19 cellular contexts compared by ENCODE assay signal in the genomic region with DNA sequence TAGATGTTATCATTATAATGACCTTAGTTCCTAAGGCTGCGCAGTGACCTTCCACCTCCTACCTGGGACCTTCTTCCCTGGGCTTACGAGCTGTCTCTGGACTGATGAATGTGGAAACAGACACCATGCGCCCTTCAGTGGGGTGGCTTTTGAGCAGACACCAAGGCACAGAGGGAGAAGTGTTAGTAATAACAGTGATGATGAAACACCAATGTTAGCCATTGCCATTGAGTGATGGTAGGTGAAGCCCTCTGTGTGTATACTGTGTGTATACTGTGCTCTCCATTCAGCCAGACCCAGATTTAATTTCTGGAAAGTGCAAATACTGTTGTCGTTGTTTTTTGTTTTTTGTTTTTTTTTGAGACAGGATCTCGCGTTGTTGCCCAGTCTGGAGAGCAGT. TPM values are rescaled to one million over a fixed set of nuclear protein-coding genes. Genes with fewer than 3 reads are reported as not detected.
DNase-seq lines count a peak whose midpoint lies in the region; ATAC-seq and TF ChIP-seq lines count a peak whose summit lies in the region.
"Had no signal": no experiment of that assay in that cellular context is flagged by ENCODE, and none has a peak within 500 bp of the region (broad histone marks: within the 10 kb centered on the region; RNA-seq: fewer than 3 reads in every experiment).

No MANE protein-coding gene starts in this region.

- no peak overlapping the region for H2AFZ ChIP-seq in OCI-LY7 (ENCODE audit: low read length)

- TF ChIP-seq CTCF in OCI-LY7 (conservative IDR thresholded peaks at IDR 0.05; ENCODE audit: low read length) (peak; percentile 42), heart right ventricle (IDR thresholded peaks at IDR 0.05) (no peak)

- CTCF ChIA-PET in activated naive CD4-positive, alpha-beta T cell treated with anti-CD3 and anti-CD28 coated beads for 36 hours (lab: Charles Lee) = interaction anchor here (0.6 kb wide), 1 partner anchor 364 kb away, joined by 3 read pairs; no protein-coding TSS in a partner anchor
- CTCF ChIA-PET in OCI-LY7 (lab: Charles Lee; ENCODE audit: unreplicated experiment) = no interaction called here

- peak overlapping the region; percentile 22 for H3K4me3 Mint-ChIP-seq in activated naive CD4-positive, alpha-beta T cell treated with anti-CD3 and anti-CD28 coated beads for 36 hours
- H3K4me3 Mint-ChIP-seq in activated naive CD8-positive, alpha-beta T cell treated with anti-CD3 and anti-CD28 coated beads, Interleukin-2, amount 10 ng/mL, durations not matched to agents 7 days and 5 days = peak overlapping the region; percentile 56
- H3K4me3 Mint-ChIP-seq in stimulated activated naive CD8-positive, alpha-beta T cell treated with anti-CD3 and anti-CD28 coated beads, Interleukin-15, Interleukin-2, amounts not matched to agents 100 ng/mL and 50 ng/mL, for 24 hours = peak overlapping the region; percentile 31
- H3K4me3 Mint-ChIP-seq: IgD-negative memory B cell, immature natural killer cell had no signal

- BruUV-seq in OCI-LY7 (replicated peaks; lab: Mats Ljungman, UMichigan) = no TSS peak

- DNase-seq in activated naive CD4-positive, alpha-beta T cell treated with anti-CD3 and anti-CD28 coated beads for 36 hours = peak; percentile 21
- no peak for DNase-seq in activated naive CD4-positive, alpha-beta T cell treated with anti-CD3 and anti-CD28 coated beads, Interleukin-2, amount 50 U/mL, for 16 hours
- DNase-seq in OCI-LY7 (ENCODE audit: low spot score) = no peak
- no peak for DNase-seq in activated naive CD8-positive, alpha-beta T cell treated with anti-CD3 and anti-CD28 coated beads, Interleukin-2, amount 10 ng/mL, durations not matched to agents 7 days and 5 days
- DNase-seq in heart right ventricle = no peak
- DNase-seq in Ammon's horn (ENCODE audit: low spot score) = no peak
- DNase-seq: activated gamma-delta T cell treated with Interleukin-2 at 50 U/mL for 16 hours, brain microvascular endothelial cell, cortex of kidney, DMS79 treated with DMSO at 0.1 percent for 48 hours, immature natural killer cell, left ventricle myocardium superior, NCI-H1930, NCI-H446 treated with DMSO at 0.1 percent for 48 hours, occipital lobe, spleen had no signal

- no peaks in the 10 kb centered on the region for H3K9me2 ChIP-seq in OCI-LY7 (ENCODE audit: insufficient read depth, low read length)

- peaks cover 78% of the 10 kb centered on the region for H3K4me1 Mint-ChIP-seq in activated naive CD4-positive, alpha-beta T cell treated with anti-CD3 and anti-CD28 coated beads for 36 hours (ENCODE audit: low read depth)
- H3K4me1 Mint-ChIP-seq in activated naive CD8-positive, alpha-beta T cell treated with anti-CD3 and anti-CD28 coated beads, Interleukin-2, amount 10 ng/mL, durations not matched to agents 7 days and 5 days = peaks cover 82% of the 10 kb centered on the region
- H3K4me1 Mint-ChIP-seq in stimulated activated naive CD8-positive, alpha-beta T cell treated with anti-CD3 and anti-CD28 coated beads, Interleukin-15, Interleukin-2, amounts not matched to agents 100 ng/mL and 50 ng/mL, for 24 hours (ENCODE audit: low read depth) = peaks cover 83% of the 10 kb centered on the region

- peak overlapping the region; percentile 87 for H3K27ac Mint-ChIP-seq in activated naive CD4-positive, alpha-beta T cell treated with anti-CD3 and anti-CD28 coated beads for 36 hours
- H3K27ac Mint-ChIP-seq in activated naive CD8-positive, alpha-beta T cell treated with anti-CD3 and anti-CD28 coated beads, Interleukin-2, amount 10 ng/mL, durations not matched to agents 7 days and 5 days = peak overlapping the region; percentile 81
- H3K27ac Mint-ChIP-seq in stimulated activated naive CD8-positive, alpha-beta T cell treated with anti-CD3 and anti-CD28 coated beads, Interleukin-15, Interleukin-2, amounts not matched to agents 100 ng/mL and 50 ng/mL, for 24 hours = peak overlapping the region; percentile 98
- H3K27ac Mint-ChIP-seq: immature natural killer cell had no signal

- no peaks in the 10 kb centered on the region for H3K79me2 ChIP-seq in OCI-LY7 (ENCODE audit: insufficient read depth, low read depth, low read length)

- intact Hi-C loops in activated naive CD4-positive, alpha-beta T cell treated with anti-CD3 and anti-CD28 coated beads for 36 hours (cut with micrococcal nuclease) = loop anchor here (1.0 to 10.0 kb wide), 14 partner anchors 24 to 796 kb away; partner anchors contain the start of genes RMI2 and SOCS1
- intact Hi-C loops in OCI-LY7 (cut with micrococcal nuclease; ENCODE audit: unreplicated experiment) = no loop called here
- intact Hi-C loops in heart right ventricle (cut with DNase I) = no loop called here

- no peaks in the 10 kb centered on the region for H3K4me1 ChIP-seq in OCI-LY7 (ENCODE audit: insufficient read depth, low read length, poor library complexity, severe bottlenecking)
- peaks cover 0 to 30% (median 0%) of the 10 kb centered on the region in 9 donors for H3K4me1 ChIP-seq in heart right ventricle

- WGBS in heart right ventricle, 2 donors = 82 to 87% methylated on average over 6 of the region's 6 CpGs

- 0 out of 2 replicates have a peak, but pooled peaks cover 3% of the 10 kb centered on the region for H4K20me1 ChIP-seq in OCI-LY7 (ENCODE audit: insufficient read depth, low read length)

- H3K4me3 ChIP-seq in OCI-LY7 (ENCODE audit: low read depth, low read length, poor library complexity, severe bottlenecking) (no peak overlapping the region), heart right ventricle (no peak overlapping the region)
- H3K4me3 ChIP-seq: spleen had no signal

- no peaks in the 10 kb centered on the region for H3K27me3 Mint-ChIP-seq in activated naive CD4-positive, alpha-beta T cell treated with anti-CD3 and anti-CD28 coated beads for 36 hours (ENCODE audit: low read depth)
- no peaks in the 10 kb centered on the region for H3K27me3 Mint-ChIP-seq in activated naive CD8-positive, alpha-beta T cell treated with anti-CD3 and anti-CD28 coated beads, Interleukin-2, amount 10 ng/mL, durations not matched to agents 7 days and 5 days
- H3K27me3 Mint-ChIP-seq in stimulated activated naive CD8-positive, alpha-beta T cell treated with anti-CD3 and anti-CD28 coated beads, Interleukin-15, Interleukin-2, amounts not matched to agents 100 ng/mL and 50 ng/mL, for 24 hours = no peaks in the 10 kb centered on the region
- H3K27me3 Mint-ChIP-seq: IgD-negative memory B cell had no signal

- H3K4me2 ChIP-seq in OCI-LY7 (ENCODE audit: low read length) = no peak overlapping the region

- H3K36me3 ChIP-seq in OCI-LY7 (ENCODE audit: insufficient read depth, low read length) (peaks cover 80% of the 10 kb centered on the region), heart right ventricle (peaks cover 0 to 66% (median 3%) of the 10 kb centered on the region in 9 donors)
- H3K36me3 ChIP-seq: brain microvascular endothelial cell had no signal

- no peaks in the 10 kb centered on the region for H3K27me3 ChIP-seq in heart right ventricle
- H3K27me3 ChIP-seq: brain microvascular endothelial cell, spleen had no signal

- H3K27ac ChIP-seq in OCI-LY7 (ENCODE audit: low read depth, low read length, poor library complexity, severe bottlenecking) = no peak overlapping the region
- H3K27ac ChIP-seq in heart right ventricle = no peak overlapping the region
- H3K27ac ChIP-seq: brain microvascular endothelial cell had no signal

- no peak for ATAC-seq in activated naive CD8-positive, alpha-beta T cell treated with anti-CD3 and anti-CD28 coated beads, Interleukin-2, amount 10 ng/mL, durations not matched to agents 7 days and 5 days (ENCODE audit: low read depth)
- ATAC-seq in HG03139 (IDR thresholded peaks at IDR 0.05; ENCODE audit: unreplicated experiment) (no peak), heart right ventricle (no peak)
- ATAC-seq: left ventricle myocardium superior had no signal

- H3K9me3 Mint-ChIP-seq in activated naive CD4-positive, alpha-beta T cell treated with anti-CD3 and anti-CD28 coated beads for 36 hours = no peaks in the 10 kb centered on the region
- no peaks in the 10 kb centered on the region for H3K9me3 Mint-ChIP-seq in activated naive CD8-positive, alpha-beta T cell treated with anti-CD3 and anti-CD28 coated beads, Interleukin-2, amount 10 ng/mL, durations not matched to agents 7 days and 5 days
- H3K9me3 Mint-ChIP-seq in stimulated activated naive CD8-positive, alpha-beta T cell treated with anti-CD3 and anti-CD28 coated beads, Interleukin-15, Interleukin-2, amounts not matched to agents 100 ng/mL and 50 ng/mL, for 24 hours = no peaks in the 10 kb centered on the region
- H3K9me3 Mint-ChIP-seq: IgD-negative memory B cell, immature natural killer cell had no signal

- POLR2A ChIA-PET in OCI-LY7 (lab: Charles Lee) = no interaction called here
- POLR2A ChIA-PET in activated naive CD8-positive, alpha-beta T cell treated with anti-CD3 and anti-CD28 coated beads, Interleukin-2, amount 10 ng/mL, durations not matched to agents 7 days and 5 days (lab: Charles Lee) = interaction anchor here (1.4 to 3.0 kb wide), 4 partner anchors 63 to 367 kb away, joined by 3 to 10 read pairs (median 6); partner anchors contain the start of gene SOCS1

- peaks cover 20% of the 10 kb centered on the region for H3K36me3 Mint-ChIP-seq in activated naive CD4-positive, alpha-beta T cell treated with anti-CD3 and anti-CD28 coated beads for 36 hours (ENCODE audit: low read depth)
- peaks cover 49% of the 10 kb centered on the region for H3K36me3 Mint-ChIP-seq in activated naive CD8-positive, alpha-beta T cell treated with anti-CD3 and anti-CD28 coated beads, Interleukin-2, amount 10 ng/mL, durations not matched to agents 7 days and 5 days
- H3K36me3 Mint-ChIP-seq in stimulated activated naive CD8-positive, alpha-beta T cell treated with anti-CD3 and anti-CD28 coated beads, Interleukin-15, Interleukin-2, amounts not matched to agents 100 ng/mL and 50 ng/mL, for 24 hours (ENCODE audit: low read depth) = peaks cover 56% of the 10 kb centered on the region

- no peaks in the 10 kb centered on the region for H3K9me3 ChIP-seq in OCI-LY7 (ENCODE audit: low read length)
- no peaks in the 10 kb centered on the region for H3K9me3 ChIP-seq in heart right ventricle
- H3K9me3 ChIP-seq: spleen had no signal

RNA-seq across cellular contexts. Expression of gene CLEC16A, which starts 44.5 kb away (rescaled TPM):
- total RNA-seq in activated naive CD4-positive, alpha-beta T cell treated with anti-CD3 and anti-CD28 coated beads for 36 hours = 10 to 100 TPM; 18.4 to 20.1 TPM
- 26.2 and 31.1 TPM in 2 replicates for total RNA-seq in OCI-LY7 (2014; rRNA removed; shearing (Covaris generic))
- total RNA-seq in OCI-LY7 (2022) (50.9 and 52.0 TPM in 2 replicates), heart right ventricle (10 to 100 TPM; 17.2 to 30.8 (median 23.2) TPM)
- total RNA-seq in activated naive CD8-positive, alpha-beta T cell treated with anti-CD3 and anti-CD28 coated beads, Interleukin-2, amount 10 ng/mL, durations not matched to agents 7 days and 5 days = 10 to 100 TPM; 31.1 to 34.1 TPM
- 10 to 100 TPM; 12.1 to 16.7 TPM for polyA plus RNA-seq in heart right ventricle

RNA-seq across cellular contexts. Expression of gene DEXI, which starts 46.6 kb away (rescaled TPM):
- 10 to 100 TPM; 23.4 to 25.9 TPM for total RNA-seq in activated naive CD4-positive, alpha-beta T cell treated with anti-CD3 and anti-CD28 coated beads for 36 hours
- total RNA-seq in OCI-LY7 (2014; rRNA removed; shearing (Covaris generic)) = 12.7 and 17.6 TPM in 2 replicates
- total RNA-seq in OCI-LY7 (2022) (13.5 and 15.1 TPM in 2 replicates), heart right ventricle (100 to 1,000 TPM in 4 of 10 donors, 10 to 100 TPM in 6; 68.8 to 109 (median 81.6) TPM)
- 10 to 100 TPM; 31.4 to 32.3 TPM for total RNA-seq in activated naive CD8-positive, alpha-beta T cell treated with anti-CD3 and anti-CD28 coated beads, Interleukin-2, amount 10 ng/mL, durations not matched to agents 7 days and 5 days
- 100 to 1,000 TPM in 1 of 2 donors, 10 to 100 TPM in 1; 91.4 to 104 TPM for polyA plus RNA-seq in heart right ventricle
